In the genomic region with DNA sequence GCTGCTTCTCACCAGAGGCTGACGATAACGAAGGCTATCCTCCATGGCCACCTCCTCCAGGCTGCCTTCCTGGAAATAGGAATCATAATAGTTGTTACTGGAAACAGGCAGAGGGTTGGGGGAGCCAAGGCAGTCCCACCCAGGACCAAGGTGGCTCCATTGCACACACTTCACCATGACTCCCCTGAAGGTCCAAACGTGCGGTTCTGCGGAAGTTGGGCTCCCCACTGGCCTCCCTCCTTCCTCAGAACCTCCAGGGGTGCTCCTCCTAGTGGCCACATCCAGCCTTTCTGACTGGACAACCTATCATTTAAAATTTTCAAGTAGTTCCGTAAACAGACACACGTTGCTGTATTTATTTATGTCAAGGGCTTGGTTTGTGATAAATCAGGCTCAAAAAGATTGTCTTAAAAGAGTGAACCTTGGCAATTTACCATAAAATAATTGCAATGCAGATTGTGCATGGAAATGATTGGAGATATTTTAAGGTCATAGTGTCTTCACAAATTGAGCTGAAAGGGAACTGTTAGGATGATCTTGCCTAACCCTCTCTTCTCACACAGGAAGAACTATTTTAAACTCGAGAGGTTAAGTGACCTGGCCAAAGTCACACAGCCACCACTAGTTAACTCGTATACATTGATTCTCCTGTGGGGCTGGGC, we compare ENCODE assay signal across 8 cellular contexts. TPM values are rescaled to one million over a fixed set of nuclear protein-coding genes. Genes with fewer than 3 reads are reported as not detected.
DNase-seq lines count a peak whose midpoint lies in the region; ATAC-seq lines count a peak whose summit lies in the region.

No MANE protein-coding gene starts in this region.

- 0 out of 2 replicates have a peak overlapping the region, but pooled peaks have one; percentile 26 for H3K9ac ChIP-seq in Karpas-422 (ENCODE audit: low read length)

- DNase-seq in DMS153 (lab: John Stamatoyannopoulos, UW): peak; percentile 52
- peak; percentile 83 for DNase-seq in Karpas-422
- peak; percentile 78 for DNase-seq in SKM-1 treated with dmso at 0.1 percent for 144 hours (lab: John Stamatoyannopoulos, UW; ENCODE audit: unreplicated experiment)
- peak; percentile 46 for DNase-seq in astrocyte of the hippocampus (ENCODE audit: low read depth, low spot score)
- peak; percentile 44 for DNase-seq in inferior parietal cortex (ENCODE audit: extremely low spot score)
- peak; percentile 38 for DNase-seq in stimulated activated CD4-positive, alpha-beta T cell treated with anti-CD3 and anti-CD28 coated beads, Interleukin-12 subunit alpha, Interleukin-12 subunit beta, amount 100 ng/mL, for 4 hours

- H3K27ac ChIP-seq in Karpas-422 (ENCODE audit: low read length): no peak overlapping the region

- peaks cover 37% of the 10 kb centered on the region for H3K4me1 ChIP-seq in Karpas-422 (ENCODE audit: low read length)

- H3K9me2 ChIP-seq in Karpas-422 (replicated peaks; ENCODE audit: insufficient read depth, low read length): no peaks in the 10 kb centered on the region

- H3K4me3 ChIP-seq in Karpas-422 (ENCODE audit: low read length): no peak overlapping the region

- H2AFZ ChIP-seq in Karpas-422 (ENCODE audit: low read length): peak overlapping the region; percentile 22; the same call in 1 of the 2 replicates

- H3K27me3 ChIP-seq in Karpas-422 (ENCODE audit: low read length): no peaks in the 10 kb centered on the region

- H3K36me3 ChIP-seq in Karpas-422 (ENCODE audit: insufficient read depth, low read length): no peaks in the 10 kb centered on the region

- no peak for ATAC-seq in HG03175 (IDR thresholded peaks at IDR 0.05; ENCODE audit: unreplicated experiment)
- ATAC-seq in HG03025 (IDR thresholded peaks at IDR 0.05; ENCODE audit: low FRiP score, unreplicated experiment): no peak

- H4K20me1 ChIP-seq in Karpas-422 (ENCODE audit: insufficient read depth, low read depth, low read length): no peaks in the 10 kb centered on the region

- H3K79me2 ChIP-seq in Karpas-422 (ENCODE audit: low read length): no peaks in the 10 kb centered on the region

- no peaks in the 10 kb centered on the region for H3K9me3 ChIP-seq in Karpas-422 (ENCODE audit: low read length)

- H3K4me2 ChIP-seq in Karpas-422 (ENCODE audit: low read depth, low read length, poor library complexity, severe bottlenecking): peak overlapping the region; percentile 87

RNA-seq across cellular contexts. Expression of a gene that starts 1.4 kb away (rescaled TPM):
- 0.18 and 0.93 TPM in 2 replicates for total RNA-seq in Karpas-422 (2014; rRNA removed; shearing (Covaris generic); ENCODE audit: low replicate concordance)

RNA-seq across cellular contexts. Expression of a gene that starts 13.9 kb away (rescaled TPM):
- 93.6 and 110 TPM in 2 replicates for total RNA-seq in Karpas-422 (2014; rRNA removed; shearing (Covaris generic); ENCODE audit: low replicate concordance)

RNA-seq across cellular contexts. Expression of a gene that starts 30.0 kb away (rescaled TPM):
- 0.97 and 1.2 TPM in 2 replicates for total RNA-seq in Karpas-422 (2014; rRNA removed; shearing (Covaris generic); ENCODE audit: low replicate concordance)

RNA-seq across cellular contexts. Expression of a gene that starts 31.1 kb away (rescaled TPM):
- total RNA-seq in Karpas-422 (2014; rRNA removed; shearing (Covaris generic); ENCODE audit: low replicate concordance): not detected in 2 replicates

RNA-seq across cellular contexts. Expression of a gene that starts 59.0 kb away (rescaled TPM):
- not detected in 2 replicates for total RNA-seq in Karpas-422 (2014; rRNA removed; shearing (Covaris generic); ENCODE audit: low replicate concordance)
